Comparison of ENCODE assay signal across 8 cellular contexts in genomic region chrX:102768984-102769761, GRCh38. TPM values are rescaled to one million over a fixed set of nuclear protein-coding genes. Genes with fewer than 3 reads are reported as not detected.
DNase-seq lines count a peak whose midpoint lies in the region; ATAC-seq and TF ChIP-seq lines count a peak whose summit lies in the region.

No MANE protein-coding gene starts in this region.

- peak overlapping the region; percentile 61 for H3K27ac ChIP-seq in SJCRH30
- peak overlapping the region; percentile 91 for H3K27ac ChIP-seq in osteoblast (ENCODE audit: low read depth, low read length)
- H3K27ac ChIP-seq in thoracic aorta, result no peak overlapping the region

- peaks cover 3% of the 10 kb centered on the region for H3K36me3 Mint-ChIP-seq in activated naive CD4-positive, alpha-beta T cell treated with anti-CD3 and anti-CD28 coated beads, Interleukin-2, amount 10 ng/mL, durations not matched to agents 7 days and 5 days
- H3K36me3 Mint-ChIP-seq in glutamatergic neuron (ENCODE audit: unreplicated experiment), result no peaks in the 10 kb centered on the region

- TF ChIP-seq CTCF in glutamatergic neuron (IDR thresholded peaks at IDR 0.05; ENCODE audit: partially characterized antibody, unreplicated experiment) (no peak), osteoblast (IDR thresholded peaks at IDR 0.05; ENCODE audit: extremely low read depth, low read depth, low read length) (no peak), thoracic aorta (IDR thresholded peaks at IDR 0.05) (no peak)

- peak; percentile 79 for ATAC-seq in thoracic aorta (ENCODE audit: insufficient number of reproducible peaks, low FRiP score, low read depth)

- no peaks in the 10 kb centered on the region for H3K9me3 ChIP-seq in MG63
- H3K9me3 ChIP-seq in SJCRH30 (replicated peaks), result no peaks in the 10 kb centered on the region
- no peaks in the 10 kb centered on the region for H3K9me3 ChIP-seq in osteoblast (ENCODE audit: low read depth, low read length)
- H3K9me3 ChIP-seq in thoracic aorta, result no peaks in the 10 kb centered on the region

- H4K20me1 ChIP-seq in osteoblast (ENCODE audit: insufficient read depth, low read length), result no peaks in the 10 kb centered on the region

- H2AFZ ChIP-seq in osteoblast (ENCODE audit: low read length), result peak overlapping the region; percentile 87

- H3K4me1 Mint-ChIP-seq in activated naive CD4-positive, alpha-beta T cell treated with anti-CD3 and anti-CD28 coated beads, Interleukin-2, amount 10 ng/mL, durations not matched to agents 7 days and 5 days, result peaks cover 16% of the 10 kb centered on the region
- peaks cover 4% of the 10 kb centered on the region for H3K4me1 Mint-ChIP-seq in glutamatergic neuron (ENCODE audit: low read depth, unreplicated experiment)

- H3K9me3 Mint-ChIP-seq in activated naive CD4-positive, alpha-beta T cell treated with anti-CD3 and anti-CD28 coated beads, Interleukin-2, amount 10 ng/mL, durations not matched to agents 7 days and 5 days, result no peaks in the 10 kb centered on the region
- H3K9me3 Mint-ChIP-seq in glutamatergic neuron (ENCODE audit: unreplicated experiment), result peaks cover 6% of the 10 kb centered on the region

- H3K4me3 Mint-ChIP-seq in activated naive CD4-positive, alpha-beta T cell treated with anti-CD3 and anti-CD28 coated beads, Interleukin-2, amount 10 ng/mL, durations not matched to agents 7 days and 5 days, result peak overlapping the region; percentile 98
- peak overlapping the region; percentile 98 for H3K4me3 Mint-ChIP-seq in glutamatergic neuron (ENCODE audit: unreplicated experiment)

- H3K27me3 ChIP-seq in MG63, result no peaks in the 10 kb centered on the region
- H3K27me3 ChIP-seq in SJCRH30, result no peaks in the 10 kb centered on the region
- H3K27me3 ChIP-seq in osteoblast (ENCODE audit: insufficient read depth, low read length), result no peaks in the 10 kb centered on the region
- no peaks in the 10 kb centered on the region for H3K27me3 ChIP-seq in thoracic aorta (replicated peaks; ENCODE audit: insufficient read depth)

- H3K36me3 ChIP-seq in MG63 (no peaks in the 10 kb centered on the region), SJCRH30 (no peaks in the 10 kb centered on the region), osteoblast (ENCODE audit: insufficient read depth, low read length) (no peaks in the 10 kb centered on the region), thoracic aorta (no peaks in the 10 kb centered on the region)

- H3K4me3 ChIP-seq in MG63 (peak overlapping the region; percentile 67), SJCRH30 (peak overlapping the region; percentile 85), osteoblast (ENCODE audit: insufficient read depth, low read length) (peak overlapping the region; percentile 82), thoracic aorta (peak overlapping the region; percentile 80)

- peak; percentile 29 for DNase-seq in GF-D8 (lab: John Stamatoyannopoulos, UW)
- DNase-seq in HCEC 1CT, result peak; percentile 74
- DNase-seq in MG63, result peak; percentile 65
- DNase-seq in SJCRH30, result peak; percentile 75 to 89
- peak; percentile 87 for DNase-seq in activated naive CD4-positive, alpha-beta T cell treated with anti-CD3 and anti-CD28 coated beads, Interleukin-2, amount 10 ng/mL, durations not matched to agents 7 days and 5 days
- DNase-seq in glutamatergic neuron, result peak; percentile 71
- DNase-seq in osteoblast (ENCODE audit: insufficient read length, low spot score, missing footprints), result peak; percentile 76
- DNase-seq in thoracic aorta (ENCODE audit: low spot score), result peak; percentile 66

- no peaks in the 10 kb centered on the region for H3K27me3 Mint-ChIP-seq in activated naive CD4-positive, alpha-beta T cell treated with anti-CD3 and anti-CD28 coated beads, Interleukin-2, amount 10 ng/mL, durations not matched to agents 7 days and 5 days
- H3K27me3 Mint-ChIP-seq in glutamatergic neuron (ENCODE audit: unreplicated experiment), result no peaks in the 10 kb centered on the region

- H3K4me1 ChIP-seq in SJCRH30 (no peaks in the 10 kb centered on the region), osteoblast (ENCODE audit: insufficient read depth, low read length) (peaks cover 17% of the 10 kb centered on the region), thoracic aorta (ENCODE audit: control insufficient read depth in 1 of 2, low read depth in 2 of 2) (peaks cover 0 to 5% of the 10 kb centered on the region in 2 donors)

- peak overlapping the region; percentile 93 for H3K27ac Mint-ChIP-seq in activated naive CD4-positive, alpha-beta T cell treated with anti-CD3 and anti-CD28 coated beads, Interleukin-2, amount 10 ng/mL, durations not matched to agents 7 days and 5 days
- H3K27ac Mint-ChIP-seq in glutamatergic neuron (ENCODE audit: unreplicated experiment), result peak overlapping the region; percentile 95

- H3K79me2 ChIP-seq in osteoblast (ENCODE audit: insufficient read depth, low read length), result peaks cover 24% of the 10 kb centered on the region

- CTCF ChIA-PET in activated naive CD4-positive, alpha-beta T cell treated with anti-CD3 and anti-CD28 coated beads, Interleukin-2, amount 10 ng/mL, durations not matched to agents 7 days and 5 days (lab: Charles Lee), result no interaction called here

- peak overlapping the region; percentile 85 for H3K4me2 ChIP-seq in osteoblast (ENCODE audit: insufficient read depth, low read length)

RNA-seq across cellular contexts. Expression of gene GPRASP3, which starts 48.6 kb away (rescaled TPM):
- 0.95 and 1.9 TPM in 2 replicates for total RNA-seq in MG63 (2014; rRNA removed; shearing (Covaris generic); ENCODE audit: low replicate concordance)
- total RNA-seq in SJCRH30 (2014; rRNA removed; shearing (Covaris generic)), result 6.2 and 8.7 TPM in 2 replicates
- 19.4 TPM for total RNA-seq in glutamatergic neuron (ENCODE audit: unreplicated experiment)
- total RNA-seq in osteoblast, result 3.2 and 3.3 TPM in 2 replicates
- 1 to 10 TPM; 4.2 to 7.0 TPM for total RNA-seq in thoracic aorta

RNA-seq across cellular contexts. Expression of gene GPRASP2, which starts 56.9 kb away (rescaled TPM):
- 4.3 and 11.3 TPM in 2 replicates for total RNA-seq in MG63 (2014; rRNA removed; shearing (Covaris generic); ENCODE audit: low replicate concordance)
- 7.2 and 7.4 TPM in 2 replicates for total RNA-seq in SJCRH30 (2014; rRNA removed; shearing (Covaris generic))
- total RNA-seq in glutamatergic neuron (ENCODE audit: unreplicated experiment) (24.6 TPM), osteoblast (10.9 and 11.8 TPM in 2 replicates), thoracic aorta (1 to 10 TPM; 4.7 to 8.1 TPM)

Comparison
In these comparisons a context has a peak if more than half of its experiments do, and no peak if none do; other contexts are left out.
1. DNase-seq: peak in every context shown above with its lines; median percentile 87 in activated naive CD4-positive, alpha-beta T cell treated with anti-CD3 and anti-CD28 coated beads, Interleukin-2, amount 10 ng/mL, durations not matched to agents 7 days and 5 days; 82 in SJCRH30; 76 in osteoblast; 74 in HCEC 1CT; 71 in glutamatergic neuron; 66 in thoracic aorta; 65 in MG63; 29 in GF-D8.
2. H3K27ac ChIP-seq: peak in SJCRH30 (single experiment) and osteoblast (single experiment); none in thoracic aorta (0 of 2).
3. Peak in every context shown above with its lines, with median percentiles within 50 percentile points of each other: H3K4me3 ChIP-seq.